1 cellular context compared by ENCODE assay signal in genomic region chr12:51131745-51132521, GRCh38.
TF ChIP-seq lines count a peak whose summit lies in the region.

No MANE protein-coding gene starts in this region.

TF ChIP-seq in HEK293, 187 proteins besides CTCF, POLR2A, EP300 and RAD21:
- TF ChIP-seq ZNF704 (tag by site-specific recombination; IDR thresholded peaks at IDR 0.05) (no peak), PRDM6 (tag by site-specific recombination; IDR thresholded peaks at IDR 0.05) (0 out of 2 replicates have a peak, but pooled peaks have one; percentile 25), YY2 (tag by site-specific recombination; IDR thresholded peaks at IDR 0.05) (no peak), ZNF2 (tag by site-specific recombination; IDR thresholded peaks at IDR 0.05) (no peak), ZNF366 (tag by site-specific recombination; conservative IDR thresholded peaks at IDR 0.05) (0 out of 2 replicates have a peak, but pooled peaks have one; percentile 16), ZNF362 (tag by site-specific recombination; IDR thresholded peaks at IDR 0.05) (peak; percentile 87), ZNF274 (IDR thresholded peaks at IDR 0.05; ENCODE audit: low read length) (no peak), ZNF274 (tag by site-specific recombination; IDR thresholded peaks at IDR 0.05; ENCODE audit: borderline replicate concordance) (no peak), ZNF155 (tag by site-specific recombination; IDR thresholded peaks at IDR 0.05) (no peak), ZSCAN23 (tag by site-specific recombination; IDR thresholded peaks at IDR 0.05) (no peak), ATF2 (tag by site-specific recombination; IDR thresholded peaks at IDR 0.05; ENCODE audit: low read depth) (peak; percentile 93), ZNF629 (tag by site-specific recombination; IDR thresholded peaks at IDR 0.05) (no peak), ZNF19 (tag by site-specific recombination; IDR thresholded peaks at IDR 0.05; ENCODE audit: low read depth) (no peak)
- TF ChIP-seq, protein P1, sequence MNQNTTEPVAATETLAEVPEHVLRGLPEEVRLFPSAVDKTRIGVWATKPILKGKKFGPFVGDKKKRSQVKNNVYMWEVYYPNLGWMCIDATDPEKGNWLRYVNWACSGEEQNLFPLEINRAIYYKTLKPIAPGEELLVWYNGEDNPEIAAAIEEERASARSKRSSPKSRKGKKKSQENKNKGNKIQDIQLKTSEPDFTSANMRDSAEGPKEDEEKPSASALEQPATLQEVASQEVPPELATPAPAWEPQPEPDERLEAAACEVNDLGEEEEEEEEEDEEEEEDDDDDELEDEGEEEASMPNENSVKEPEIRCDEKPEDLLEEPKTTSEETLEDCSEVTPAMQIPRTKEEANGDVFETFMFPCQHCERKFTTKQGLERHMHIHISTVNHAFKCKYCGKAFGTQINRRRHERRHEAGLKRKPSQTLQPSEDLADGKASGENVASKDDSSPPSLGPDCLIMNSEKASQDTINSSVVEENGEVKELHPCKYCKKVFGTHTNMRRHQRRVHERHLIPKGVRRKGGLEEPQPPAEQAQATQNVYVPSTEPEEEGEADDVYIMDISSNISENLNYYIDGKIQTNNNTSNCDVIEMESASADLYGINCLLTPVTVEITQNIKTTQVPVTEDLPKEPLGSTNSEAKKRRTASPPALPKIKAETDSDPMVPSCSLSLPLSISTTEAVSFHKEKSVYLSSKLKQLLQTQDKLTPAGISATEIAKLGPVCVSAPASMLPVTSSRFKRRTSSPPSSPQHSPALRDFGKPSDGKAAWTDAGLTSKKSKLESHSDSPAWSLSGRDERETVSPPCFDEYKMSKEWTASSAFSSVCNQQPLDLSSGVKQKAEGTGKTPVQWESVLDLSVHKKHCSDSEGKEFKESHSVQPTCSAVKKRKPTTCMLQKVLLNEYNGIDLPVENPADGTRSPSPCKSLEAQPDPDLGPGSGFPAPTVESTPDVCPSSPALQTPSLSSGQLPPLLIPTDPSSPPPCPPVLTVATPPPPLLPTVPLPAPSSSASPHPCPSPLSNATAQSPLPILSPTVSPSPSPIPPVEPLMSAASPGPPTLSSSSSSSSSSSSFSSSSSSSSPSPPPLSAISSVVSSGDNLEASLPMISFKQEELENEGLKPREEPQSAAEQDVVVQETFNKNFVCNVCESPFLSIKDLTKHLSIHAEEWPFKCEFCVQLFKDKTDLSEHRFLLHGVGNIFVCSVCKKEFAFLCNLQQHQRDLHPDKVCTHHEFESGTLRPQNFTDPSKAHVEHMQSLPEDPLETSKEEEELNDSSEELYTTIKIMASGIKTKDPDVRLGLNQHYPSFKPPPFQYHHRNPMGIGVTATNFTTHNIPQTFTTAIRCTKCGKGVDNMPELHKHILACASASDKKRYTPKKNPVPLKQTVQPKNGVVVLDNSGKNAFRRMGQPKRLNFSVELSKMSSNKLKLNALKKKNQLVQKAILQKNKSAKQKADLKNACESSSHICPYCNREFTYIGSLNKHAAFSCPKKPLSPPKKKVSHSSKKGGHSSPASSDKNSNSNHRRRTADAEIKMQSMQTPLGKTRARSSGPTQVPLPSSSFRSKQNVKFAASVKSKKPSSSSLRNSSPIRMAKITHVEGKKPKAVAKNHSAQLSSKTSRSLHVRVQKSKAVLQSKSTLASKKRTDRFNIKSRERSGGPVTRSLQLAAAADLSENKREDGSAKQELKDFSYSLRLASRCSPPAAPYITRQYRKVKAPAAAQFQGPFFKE (tag by site-specific recombination; IDR thresholded peaks at IDR 0.05; ENCODE audit: borderline replicate concordance): no peak
